Comparison of ENCODE assay signal across 8 cellular contexts in genomic region chr11:64763804-64764611, GRCh38. TPM values are rescaled to one million over a fixed set of nuclear protein-coding genes. Genes with fewer than 3 reads are reported as not detected.
DNase-seq lines count a peak whose midpoint lies in the region; ATAC-seq and TF ChIP-seq lines count a peak whose summit lies in the region.

No MANE protein-coding gene starts in this region.

- peak; percentile 3 to 18 for ATAC-seq in activated T-cell treated with anti-CD3 and anti-CD28 coated beads, Interleukin-2, amount 50 U/mL, for 4 hours
- ATAC-seq in right cardiac atrium (no peak), esophagus mucosa (no peak), GM21526 (IDR thresholded peaks at IDR 0.05; ENCODE audit: low FRiP score, unreplicated experiment) (no peak)

- DNase-seq in activated T-cell treated with anti-CD3 and anti-CD28 coated beads, Interleukin-2, amount 50 U/mL, for 4 hours = peak; percentile 47
- peak in 2 of 3 donors; percentile 27 to 33 for DNase-seq in right cardiac atrium
- DNase-seq in stimulated activated CD8-positive, alpha-beta memory T cell treated with anti-CD3 and anti-CD28 coated beads, Interleukin-4, amount 100 ng/mL, for 48 hours = peak; percentile 55
- DNase-seq in BE2C = no peak
- DNase-seq in HAP-1 (ENCODE audit: low spot score in 2 of 2) = no peak

- peak overlapping the region; percentile 68 to 93 (median 90) for H3K4me3 Mint-ChIP-seq in IgD-negative memory B cell
- peak overlapping the region; percentile 42 for H3K4me3 Mint-ChIP-seq in activated T-cell treated with anti-CD3 and anti-CD28 coated beads, Interleukin-2, amount 50 U/mL, for 4 hours

- no peaks in the 10 kb centered on the region for H3K9me3 ChIP-seq in right cardiac atrium (ENCODE audit: control insufficient read depth, low read length)
- H3K9me3 ChIP-seq in BE2C = no peaks in the 10 kb centered on the region
- H3K9me3 ChIP-seq in HAP-1 = no peaks in the 10 kb centered on the region

- peaks cover 55% of the 10 kb centered on the region for H3K36me3 ChIP-seq in BE2C
- H3K36me3 ChIP-seq in HAP-1 (replicated peaks) = peaks cover 68% of the 10 kb centered on the region

- H3K27me3 Mint-ChIP-seq in IgD-negative memory B cell = peaks cover 3% of the 10 kb centered on the region
- no peaks in the 10 kb centered on the region for H3K27me3 Mint-ChIP-seq in activated T-cell treated with anti-CD3 and anti-CD28 coated beads, Interleukin-2, amount 50 U/mL, for 4 hours (ENCODE audit: low read depth)

- TF ChIP-seq CTCF in BE2C (IDR thresholded peaks at IDR 0.05; ENCODE audit: low read depth, low read length) = no peak

- intact Hi-C loops in right cardiac atrium (cut with DNase I) = no loop called here

- peaks cover 45 to 61% (median 48%) of the 10 kb centered on the region in 3 donors for H3K4me1 Mint-ChIP-seq in IgD-negative memory B cell
- peaks cover 92% of the 10 kb centered on the region for H3K4me1 Mint-ChIP-seq in activated T-cell treated with anti-CD3 and anti-CD28 coated beads, Interleukin-2, amount 50 U/mL, for 4 hours (ENCODE audit: low read depth)

- peaks cover 11% of the 10 kb centered on the region for H3K36me3 Mint-ChIP-seq in IgD-negative memory B cell
- H3K36me3 Mint-ChIP-seq in activated T-cell treated with anti-CD3 and anti-CD28 coated beads, Interleukin-2, amount 50 U/mL, for 4 hours (ENCODE audit: insufficient read depth) = peaks cover 55% of the 10 kb centered on the region

- H3K27ac ChIP-seq in right cardiac atrium (ENCODE audit: low read length) = peak overlapping the region; percentile 74

- H3K27ac Mint-ChIP-seq in IgD-negative memory B cell = peak overlapping the region; percentile 95 to 99 (median 96)

- in situ Hi-C loops in HAP-1 (cut with MboI; ENCODE audit: low sequenced_read_pairs) = no loop called here

- no peak overlapping the region for H3K4me3 ChIP-seq in right cardiac atrium (ENCODE audit: low read length)
- H3K4me3 ChIP-seq in BE2C (ENCODE audit: low read depth, low read length) = no peak overlapping the region
- H3K4me3 ChIP-seq in HAP-1 = no peak overlapping the region

- 53% methylated on average over 14 of the region's 14 CpGs for WGBS in right cardiac atrium

- H3K4me1 ChIP-seq in right cardiac atrium (ENCODE audit: control insufficient read depth, insufficient read depth, low read length) = peaks cover 16% of the 10 kb centered on the region
- peaks cover 8% of the 10 kb centered on the region for H3K4me1 ChIP-seq in BE2C
- peaks cover 4% of the 10 kb centered on the region for H3K4me1 ChIP-seq in HAP-1

- H3K27me3 ChIP-seq in right cardiac atrium (ENCODE audit: control insufficient read depth, insufficient read depth) (no peaks in the 10 kb centered on the region), BE2C (no peaks in the 10 kb centered on the region), HAP-1 (ENCODE audit: low read depth) (no peaks in the 10 kb centered on the region)

- H3K9me3 Mint-ChIP-seq in IgD-negative memory B cell = no peaks in the 10 kb centered on the region
- no peaks in the 10 kb centered on the region for H3K9me3 Mint-ChIP-seq in activated T-cell treated with anti-CD3 and anti-CD28 coated beads, Interleukin-2, amount 50 U/mL, for 4 hours

RNA-seq across cellular contexts. Expression of gene PYGM, which starts 4.2 kb away (rescaled TPM):
- polyA plus RNA-seq in IgD-negative memory B cell (2.0 TPM), right cardiac atrium (50.2 TPM)
- total RNA-seq in activated T-cell treated with anti-CD3 and anti-CD28 coated beads, Interleukin-2, amount 50 U/mL, for 4 hours = 1 to 10 TPM; 1.7 to 2.7 (median 2.1) TPM
- total RNA-seq in right cardiac atrium (10 to 100 TPM; 38.5 to 71.5 (median 57.9) TPM), esophagus mucosa (0.44 TPM)
- polyA plus RNA-seq in BE2C (2012; ENCODE audit: insufficient read depth, insufficient read length, low read depth) = 3.9 TPM

RNA-seq across cellular contexts. Expression of gene SF1, which starts 14.3 kb away (rescaled TPM):
- polyA plus RNA-seq in IgD-negative memory B cell (170 TPM), right cardiac atrium (72.8 TPM)
- total RNA-seq in activated T-cell treated with anti-CD3 and anti-CD28 coated beads, Interleukin-2, amount 50 U/mL, for 4 hours = 100 to 1,000 TPM; 549 to 586 (median 553) TPM
- total RNA-seq in right cardiac atrium (100 to 1,000 TPM; 188 to 203 (median 197) TPM), esophagus mucosa (129 TPM)
- polyA plus RNA-seq in BE2C (2012; ENCODE audit: insufficient read depth, insufficient read length, low read depth) = 276 TPM

RNA-seq across cellular contexts. Expression of gene RASGRP2, which starts 20.1 kb away (rescaled TPM):
- 350 TPM for polyA plus RNA-seq in IgD-negative memory B cell
- total RNA-seq in activated T-cell treated with anti-CD3 and anti-CD28 coated beads, Interleukin-2, amount 50 U/mL, for 4 hours = 1 to 10 TPM; 2.6 to 3.7 (median 2.9) TPM
- 10 to 100 TPM; 25.5 to 37.3 (median 33.6) TPM for total RNA-seq in right cardiac atrium
- polyA plus RNA-seq in right cardiac atrium = 69.6 TPM
- 5.8 TPM for polyA plus RNA-seq in BE2C (2012; ENCODE audit: insufficient read depth, insufficient read length, low read depth)
- 1.1 TPM for total RNA-seq in esophagus mucosa

RNA-seq across cellular contexts. Expression of gene MAP4K2, which starts 39.0 kb away (rescaled TPM):
- polyA plus RNA-seq in IgD-negative memory B cell (68.1 TPM), right cardiac atrium (11.0 TPM)
- 10 to 100 TPM; 42.2 to 51.5 (median 43.7) TPM for total RNA-seq in activated T-cell treated with anti-CD3 and anti-CD28 coated beads, Interleukin-2, amount 50 U/mL, for 4 hours
- total RNA-seq in right cardiac atrium (10 to 100 TPM in 3 of 4 donors, 1 to 10 TPM in 1; 8.7 to 11.7 (median 11.0) TPM), esophagus mucosa (5.4 TPM)
- polyA plus RNA-seq in BE2C (2012; ENCODE audit: insufficient read depth, insufficient read length, low read depth) = 12.6 TPM

RNA-seq across cellular contexts. Expression of gene NRXN2, which starts 41.0 kb away (rescaled TPM):
- not detected for polyA plus RNA-seq in IgD-negative memory B cell
- 1 to 10 TPM in 1 of 3 donors, under 1 TPM in 2; 0.16 to 1.0 (median 0.71) TPM for total RNA-seq in activated T-cell treated with anti-CD3 and anti-CD28 coated beads, Interleukin-2, amount 50 U/mL, for 4 hours
- total RNA-seq in right cardiac atrium = 1 to 10 TPM; 2.1 to 5.7 (median 2.9) TPM
- polyA plus RNA-seq in right cardiac atrium = 2.2 TPM
- 40.8 TPM for polyA plus RNA-seq in BE2C (2012; ENCODE audit: insufficient read depth, insufficient read length, low read depth)
- total RNA-seq in esophagus mucosa = 0.12 TPM

Comparison
In these comparisons a context has a peak if more than half of its experiments do, and no peak if none do; other contexts are left out.
1. ATAC-seq: peak in activated T-cell treated with anti-CD3 and anti-CD28 coated beads, Interleukin-2, amount 50 U/mL, for 4 hours (2 of 2); none in right cardiac atrium (0 of 2), esophagus mucosa (single experiment) and GM21526 (single experiment).
2. DNase-seq: peak in activated T-cell treated with anti-CD3 and anti-CD28 coated beads, Interleukin-2, amount 50 U/mL, for 4 hours (single experiment), right cardiac atrium (2 of 3) and stimulated activated CD8-positive, alpha-beta memory T cell treated with anti-CD3 and anti-CD28 coated beads, Interleukin-4, amount 100 ng/mL, for 48 hours (single experiment); none in BE2C (single experiment) and HAP-1 (0 of 2).
3. RNA of gene PYGM, which starts 4.2 kb away (total RNA-seq): 38.5 to 71.5 TPM in right cardiac atrium; 1.7 to 2.7 TPM in activated T-cell treated with anti-CD3 and anti-CD28 coated beads, Interleukin-2, amount 50 U/mL, for 4 hours and 0.44 TPM in esophagus mucosa (single experiment); every median in the first group is over 10 times any median in the second.
4. RNA of gene RASGRP2, which starts 20.1 kb away (total RNA-seq): 25.5 to 37.3 TPM in right cardiac atrium; 2.6 to 3.7 TPM in activated T-cell treated with anti-CD3 and anti-CD28 coated beads, Interleukin-2, amount 50 U/mL, for 4 hours and 1.1 TPM in esophagus mucosa (single experiment); every median in the first group is over 4 times any median in the second.